In the genomic region with DNA sequence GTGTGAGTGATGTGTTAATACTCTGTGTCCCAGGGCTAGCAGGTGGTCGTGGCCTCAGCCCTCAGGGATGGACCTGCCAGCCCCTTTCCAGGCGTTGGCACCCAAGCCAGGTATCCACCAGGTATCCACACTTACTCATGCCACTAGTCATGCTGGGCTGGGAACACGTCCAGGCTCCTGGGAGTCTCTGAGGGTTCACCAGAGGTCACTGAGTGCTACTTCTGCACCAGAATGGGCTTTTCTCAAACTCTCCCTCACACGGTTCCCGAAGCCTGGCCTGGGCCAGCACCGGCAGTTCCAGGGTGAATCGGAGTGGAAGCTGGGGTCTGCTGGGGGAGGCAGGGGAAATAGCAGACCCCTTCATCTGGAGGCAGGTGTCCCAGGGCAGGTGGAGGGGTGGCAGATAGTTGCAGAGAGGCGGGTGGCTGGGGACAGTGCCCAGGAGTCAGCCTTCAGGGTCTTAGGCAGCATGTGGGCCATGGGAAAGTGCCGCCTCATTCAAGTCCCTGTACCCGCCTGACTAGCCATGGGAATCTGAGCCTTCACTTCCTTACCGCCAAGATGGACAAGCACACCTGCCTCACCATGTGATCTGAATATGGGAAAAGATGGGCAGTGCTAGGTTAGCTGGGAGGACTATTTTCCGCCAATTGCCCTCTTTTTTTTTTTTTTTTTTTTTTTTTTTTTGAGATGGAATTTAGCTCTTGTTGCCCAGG, we compare ENCODE assay signal across 28 cellular contexts.
A peak's percentile ranks its signal among the peaks of the same experiment; 100 is the strongest.
DNase-seq lines count a peak whose midpoint lies in the region; ATAC-seq and TF ChIP-seq lines count a peak whose summit lies in the region.
"Had no signal": no experiment of that assay in that cellular context is flagged by ENCODE, and none has a peak within 500 bp of the region (broad histone marks: within the 10 kb centered on the region; RNA-seq: fewer than 3 reads in every experiment).

No MANE protein-coding gene starts in this region.

- no peak overlapping the region for H3K27ac ChIP-seq in breast epithelium
- peak overlapping the region; percentile 46 to 83 (median 79) for H3K27ac ChIP-seq in thyroid gland
- no peak overlapping the region for H3K27ac ChIP-seq in GM23248
- H3K27ac ChIP-seq: adrenal gland, body of pancreas, esophagus squamous epithelium, foreskin keratinocyte, heart right ventricle, transverse colon had no signal

- no peak overlapping the region for H3K4me2 ChIP-seq in GM23248 (ENCODE audit: unreplicated experiment)

- intact Hi-C loops in MCF 10A (cut with micrococcal nuclease) (no loop called here), breast epithelium (cut with DNase I; ENCODE audit: low total_unique reads) (no loop called here), thyroid gland (cut with DNase I) (loop anchor here (10.0 kb wide), 1 partner anchor 117 kb away; no protein-coding TSS in a partner anchor)

- TF ChIP-seq POLR2A in breast epithelium (IDR thresholded peaks at IDR 0.05) (no peak), thyroid gland (IDR thresholded peaks at IDR 0.05) (no peak)

- 60 to 62% methylated on average over 11 to 12 of the region's 12 CpGs for WGBS in thyroid gland, 2 donors
- 95 to 97% methylated on average over 12 of the region's 12 CpGs for WGBS in GM23248 (ENCODE audit: low coverage in 1 of 2, low lambda C conversion rate in 2 of 2, missing lambda C conversion rate in 2 of 2), 2 experiments

- H3K36me3 ChIP-seq in breast epithelium (no peaks in the 10 kb centered on the region), thyroid gland (peaks cover 9 to 17% of the 10 kb centered on the region in 2 donors), GM23248 (ENCODE audit: low read depth) (no peaks in the 10 kb centered on the region)

- ATAC-seq in esophagus mucosa, result peak; percentile 35
- ATAC-seq: activated CD8-positive, alpha-beta T cell treated with anti-CD3 and anti-CD28 coated beads, Interleukin-2, amount 10 ng/mL, durations not matched to agents 7 days and 5 days; foreskin keratinocyte; mucosa of descending colon; natural killer cell had no signal

- H3K9ac ChIP-seq in GM23248, result no peak overlapping the region

- no peaks in the 10 kb centered on the region for H3K4me1 Mint-ChIP-seq in MCF 10A (ENCODE audit: insufficient read depth, unreplicated experiment)
- H3K4me1 Mint-ChIP-seq: natural killer cell had no signal

- H3K4me3 Mint-ChIP-seq in MCF 10A (ENCODE audit: unreplicated experiment), result no peak overlapping the region
- H3K4me3 Mint-ChIP-seq: activated CD8-positive, alpha-beta T cell treated with anti-CD3 and anti-CD28 coated beads, Interleukin-2, amount 10 ng/mL, durations not matched to agents 7 days and 5 days; activated naive CD4-positive, alpha-beta T cell treated with anti-CD3 and anti-CD28 coated beads for 36 hours; CD4-positive, alpha-beta T cell; natural killer cell had no signal

- H3K79me2 ChIP-seq in GM23248 (ENCODE audit: insufficient read depth), result no peaks in the 10 kb centered on the region

- POLR2A ChIA-PET in MCF 10A (lab: Yijun Ruan, JAX), result no interaction called here

- H3K27me3 Mint-ChIP-seq in MCF 10A (ENCODE audit: insufficient read depth, unreplicated experiment), result no peaks in the 10 kb centered on the region
- H3K27me3 Mint-ChIP-seq: CD4-positive, alpha-beta T cell had no signal

- no peaks in the 10 kb centered on the region for H4K20me1 ChIP-seq in GM23248 (ENCODE audit: insufficient read depth)

- H3K36me3 Mint-ChIP-seq in MCF 10A (ENCODE audit: insufficient read depth, unreplicated experiment), result peaks cover 94% of the 10 kb centered on the region
- H3K36me3 Mint-ChIP-seq: natural killer cell had no signal

- H3K4me1 ChIP-seq in breast epithelium, result no peaks in the 10 kb centered on the region
- H3K4me1 ChIP-seq in thyroid gland, result peaks cover 0 to 12% of the 10 kb centered on the region in 2 donors
- H3K4me1 ChIP-seq in GM23248 (ENCODE audit: insufficient read depth), result no peaks in the 10 kb centered on the region
- H3K4me1 ChIP-seq: adrenal gland, body of pancreas, foreskin keratinocyte, heart right ventricle, transverse colon had no signal

- no peak overlapping the region for H2AFZ ChIP-seq in GM23248

- no peak overlapping the region for H3K4me3 ChIP-seq in breast epithelium
- no peak overlapping the region for H3K4me3 ChIP-seq in thyroid gland (replicated peaks in 1 of 3)
- no peak overlapping the region for H3K4me3 ChIP-seq in GM23248
- H3K4me3 ChIP-seq: adrenal gland, body of pancreas, esophagus squamous epithelium, heart right ventricle, lung, mucosa of descending colon, transverse colon had no signal

- no peaks in the 10 kb centered on the region for H3K9me2 ChIP-seq in GM23248 (ENCODE audit: insufficient read depth)

- no peaks in the 10 kb centered on the region for H3K9me3 ChIP-seq in breast epithelium
- H3K9me3 ChIP-seq in thyroid gland, result no peaks in the 10 kb centered on the region
- no peaks in the 10 kb centered on the region for H3K9me3 ChIP-seq in GM23248 (ENCODE audit: low read depth)
- H3K9me3 ChIP-seq: adrenal gland, body of pancreas, esophagus squamous epithelium, heart right ventricle, mucosa of descending colon, transverse colon had no signal

- DNase-seq in MCF 10A (ENCODE audit: unreplicated experiment), result peak; percentile 40
- DNase-seq in breast epithelium (ENCODE audit: low spot score in 2 of 2), result no peak
- peak; percentile 25 for DNase-seq in NCI-H69 (lab: John Stamatoyannopoulos, UW)
- peak; percentile 90 for DNase-seq in thyroid gland
- no peak for DNase-seq in NCI-H524 (lab: John Stamatoyannopoulos, UW)
- DNase-seq in GM23248, result no peak
- DNase-seq in activated naive CD4-positive, alpha-beta T cell treated with anti-CD3 and anti-CD28 coated beads, Interleukin-2, amount 50 U/mL, for 16 hours, result no peak
- DNase-seq: activated CD8-positive, alpha-beta T cell treated with anti-CD3 and anti-CD28 coated beads, Interleukin-2, amount 10 ng/mL, durations not matched to agents 7 days and 5 days; activated naive CD4-positive, alpha-beta T cell treated with anti-CD3 and anti-CD28 coated beads for 36 hours; body of pancreas; CD4-positive, alpha-beta T cell; cerebellar nuclear complex; EL; esophagus squamous epithelium; foreskin keratinocyte; heart right ventricle; IMR-90; mucosa of descending colon; natural killer cell; NCI-H1092; NCI-H187; NCI-H345; nucleus accumbens; stimulated activated CD4-positive, alpha-beta T cell treated with anti-CD3 and anti-CD28 coated beads, Interleukin-4, amount 100 ng/mL, for 24 hours; transverse colon had no signal

- no peaks in the 10 kb centered on the region for H3F3A ChIP-seq in GM23248 (ENCODE audit: insufficient read depth)

- BruUV-seq in MCF 10A (replicated peaks; lab: Mats Ljungman, UMichigan), result no TSS peak

- H3K27me3 ChIP-seq in breast epithelium (no peaks in the 10 kb centered on the region), thyroid gland (no peaks in the 10 kb centered on the region), GM23248 (replicated peaks; ENCODE audit: insufficient read depth) (no peaks in the 10 kb centered on the region)
- H3K27me3 ChIP-seq: adrenal gland, body of pancreas, esophagus squamous epithelium, foreskin keratinocyte, heart right ventricle, transverse colon had no signal

- no peaks in the 10 kb centered on the region for H3K9me3 Mint-ChIP-seq in MCF 10A (ENCODE audit: unreplicated experiment)
- H3K9me3 Mint-ChIP-seq: activated naive CD4-positive, alpha-beta T cell treated with anti-CD3 and anti-CD28 coated beads for 36 hours; CD4-positive, alpha-beta T cell; natural killer cell had no signal

- no peak overlapping the region for H3K27ac Mint-ChIP-seq in MCF 10A (ENCODE audit: low read depth, unreplicated experiment)
- H3K27ac Mint-ChIP-seq: activated CD8-positive, alpha-beta T cell treated with anti-CD3 and anti-CD28 coated beads, Interleukin-2, amount 10 ng/mL, durations not matched to agents 7 days and 5 days; activated naive CD4-positive, alpha-beta T cell treated with anti-CD3 and anti-CD28 coated beads for 36 hours; CD4-positive, alpha-beta T cell; natural killer cell had no signal

- in situ Hi-C loops in GM23248 (cut with MboI), result loop anchor here (5.0 kb wide), 1 partner anchor 140 kb away; no protein-coding TSS in a partner anchor

- no peak for TF ChIP-seq CTCF in MCF 10A (IDR thresholded peaks at IDR 0.05; ENCODE audit: unreplicated experiment)
- no peak for TF ChIP-seq CTCF in breast epithelium (IDR thresholded peaks at IDR 0.05)
- TF ChIP-seq CTCF in thyroid gland (IDR thresholded peaks at IDR 0.05), result no peak

- CTCF ChIA-PET in MCF 10A (lab: Yijun Ruan, JAX), result interaction anchor here (0.5 to 0.6 kb wide), 3 partner anchors 84 to 532 kb away, joined by 3 to 4 read pairs (median 3); no protein-coding TSS in a partner anchor

Comparison
In these comparisons a context has a peak if more than half of its experiments do, and no peak if none do; other contexts are left out.
1. DNase-seq: peak in MCF 10A (single experiment), NCI-H69 (single experiment) and thyroid gland (2 of 2); none in breast epithelium (0 of 2), NCI-H524 (0 of 2), GM23248 (single experiment) and activated naive CD4-positive, alpha-beta T cell treated with anti-CD3 and anti-CD28 coated beads, Interleukin-2, amount 50 U/mL, for 16 hours (single experiment).
2. H3K27ac ChIP-seq: peak in thyroid gland (3 of 3); none in breast epithelium (0 of 2) and GM23248 (single experiment).